In the genomic region with DNA sequence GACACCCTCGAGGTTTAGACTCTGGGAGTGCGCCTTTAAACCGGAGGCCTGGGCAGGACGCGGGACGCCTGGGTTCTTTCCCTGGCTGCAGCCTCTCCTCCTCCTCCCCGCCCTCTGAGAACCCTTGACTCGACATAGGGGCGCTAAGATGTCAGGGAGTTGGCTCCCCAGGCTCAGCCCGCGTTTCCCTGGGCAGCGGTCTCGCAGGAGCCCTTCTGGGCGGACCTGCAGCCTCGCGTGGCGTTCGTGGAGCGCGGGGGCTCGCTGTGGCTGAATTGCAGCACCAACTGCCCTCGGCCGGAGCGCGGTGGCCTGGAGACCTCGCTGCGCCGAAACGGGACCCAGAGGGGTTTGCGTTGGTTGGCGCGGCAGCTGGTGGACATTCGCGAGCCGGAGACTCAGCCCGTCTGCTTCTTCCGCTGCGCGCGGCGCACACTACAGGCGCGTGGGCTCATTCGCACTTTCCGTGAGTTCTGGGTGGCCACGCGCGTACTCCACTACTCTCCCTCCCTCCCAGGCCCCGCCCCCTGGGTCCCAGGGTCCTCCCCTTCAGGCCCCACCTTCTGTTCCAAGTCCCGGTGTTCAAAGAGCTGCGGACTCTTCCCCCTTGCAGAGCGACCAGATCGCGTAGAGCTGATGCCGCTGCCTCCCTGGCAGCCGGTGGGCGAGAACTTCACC, we compare ENCODE assay signal across 1 cellular context.
TF ChIP-seq lines count a peak whose summit lies in the region.

No MANE protein-coding gene starts in this region.

TF ChIP-seq in K562, 482 proteins besides CTCF, POLR2A, EP300 and RAD21 (continued from another document and continues in another):
- TF ChIP-seq, protein P1, sequence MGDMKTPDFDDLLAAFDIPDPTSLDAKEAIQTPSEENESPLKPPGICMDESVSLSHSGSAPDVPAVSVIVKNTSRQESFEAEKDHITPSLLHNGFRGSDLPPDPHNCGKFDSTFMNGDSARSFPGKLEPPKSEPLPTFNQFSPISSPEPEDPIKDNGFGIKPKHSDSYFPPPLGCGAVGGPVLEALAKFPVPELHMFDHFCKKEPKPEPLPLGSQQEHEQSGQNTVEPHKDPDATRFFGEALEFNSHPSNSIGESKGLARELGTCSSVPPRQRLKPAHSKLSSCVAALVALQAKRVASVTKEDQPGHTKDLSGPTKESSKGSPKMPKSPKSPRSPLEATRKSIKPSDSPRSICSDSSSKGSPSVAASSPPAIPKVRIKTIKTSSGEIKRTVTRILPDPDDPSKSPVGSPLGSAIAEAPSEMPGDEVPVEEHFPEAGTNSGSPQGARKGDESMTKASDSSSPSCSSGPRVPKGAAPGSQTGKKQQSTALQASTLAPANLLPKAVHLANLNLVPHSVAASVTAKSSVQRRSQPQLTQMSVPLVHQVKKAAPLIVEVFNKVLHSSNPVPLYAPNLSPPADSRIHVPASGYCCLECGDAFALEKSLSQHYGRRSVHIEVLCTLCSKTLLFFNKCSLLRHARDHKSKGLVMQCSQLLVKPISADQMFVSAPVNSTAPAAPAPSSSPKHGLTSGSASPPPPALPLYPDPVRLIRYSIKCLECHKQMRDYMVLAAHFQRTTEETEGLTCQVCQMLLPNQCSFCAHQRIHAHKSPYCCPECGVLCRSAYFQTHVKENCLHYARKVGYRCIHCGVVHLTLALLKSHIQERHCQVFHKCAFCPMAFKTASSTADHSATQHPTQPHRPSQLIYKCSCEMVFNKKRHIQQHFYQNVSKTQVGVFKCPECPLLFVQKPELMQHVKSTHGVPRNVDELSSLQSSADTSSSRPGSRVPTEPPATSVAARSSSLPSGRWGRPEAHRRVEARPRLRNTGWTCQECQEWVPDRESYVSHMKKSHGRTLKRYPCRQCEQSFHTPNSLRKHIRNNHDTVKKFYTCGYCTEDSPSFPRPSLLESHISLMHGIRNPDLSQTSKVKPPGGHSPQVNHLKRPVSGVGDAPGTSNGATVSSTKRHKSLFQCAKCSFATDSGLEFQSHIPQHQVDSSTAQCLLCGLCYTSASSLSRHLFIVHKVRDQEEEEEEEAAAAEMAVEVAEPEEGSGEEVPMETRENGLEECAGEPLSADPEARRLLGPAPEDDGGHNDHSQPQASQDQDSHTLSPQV (IDR thresholded peaks at IDR 0.05): no peak; the same call in 1 of the 2 replicates
- TF ChIP-seq, protein P2, sequence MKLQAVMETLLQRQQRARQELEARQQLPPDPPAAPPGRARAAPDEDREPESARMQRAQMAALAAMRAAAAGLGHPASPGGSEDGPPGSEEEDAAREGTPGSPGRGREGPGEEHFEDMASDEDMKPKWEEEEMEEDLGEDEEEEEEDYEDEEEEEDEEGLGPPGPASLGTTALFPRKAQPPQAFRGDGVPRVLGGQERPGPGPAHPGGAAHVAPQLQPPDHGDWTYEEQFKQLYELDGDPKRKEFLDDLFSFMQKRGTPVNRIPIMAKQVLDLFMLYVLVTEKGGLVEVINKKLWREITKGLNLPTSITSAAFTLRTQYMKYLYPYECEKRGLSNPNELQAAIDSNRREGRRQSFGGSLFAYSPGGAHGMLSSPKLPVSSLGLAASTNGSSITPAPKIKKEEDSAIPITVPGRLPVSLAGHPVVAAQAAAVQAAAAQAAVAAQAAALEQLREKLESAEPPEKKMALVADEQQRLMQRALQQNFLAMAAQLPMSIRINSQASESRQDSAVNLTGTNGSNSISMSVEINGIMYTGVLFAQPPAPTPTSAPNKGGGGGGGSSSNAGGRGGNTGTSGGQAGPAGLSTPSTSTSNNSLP (IDR thresholded peaks at IDR 0.05; ENCODE audit: borderline replicate concordance, low read depth, low read length): no peak
- TF ChIP-seq RHOXF2B (CRISPR knock-in tag; conservative IDR thresholded peaks at IDR 0.05): no peak
- no peak for TF ChIP-seq KLF10 (CRISPR knock-in tag; IDR thresholded peaks at IDR 0.05)
- TF ChIP-seq ZFX (CRISPR knock-in tag; IDR thresholded peaks at IDR 0.05): no peak; the same call in 1 of the 2 replicates
- TF ChIP-seq MTA1 (IDR thresholded peaks at IDR 0.05; ENCODE audit: borderline replicate concordance): no peak
- peak; percentile 95 for TF ChIP-seq SAFB (IDR thresholded peaks at IDR 0.05; ENCODE audit: borderline replicate concordance, low read depth, low read length)
- TF ChIP-seq NBN (IDR thresholded peaks at IDR 0.05; ENCODE audit: low read depth): no peak
- TF ChIP-seq PTTG1 (tag; IDR thresholded peaks at IDR 0.05; ENCODE audit: low read depth): no peak
- no peak for TF ChIP-seq SREBF1 (IDR thresholded peaks at IDR 0.05; ENCODE audit: borderline replicate concordance, low read depth, low read length)
- no peak for TF ChIP-seq ZNF655 (CRISPR knock-in tag; IDR thresholded peaks at IDR 0.05)
- TF ChIP-seq, protein P3, sequence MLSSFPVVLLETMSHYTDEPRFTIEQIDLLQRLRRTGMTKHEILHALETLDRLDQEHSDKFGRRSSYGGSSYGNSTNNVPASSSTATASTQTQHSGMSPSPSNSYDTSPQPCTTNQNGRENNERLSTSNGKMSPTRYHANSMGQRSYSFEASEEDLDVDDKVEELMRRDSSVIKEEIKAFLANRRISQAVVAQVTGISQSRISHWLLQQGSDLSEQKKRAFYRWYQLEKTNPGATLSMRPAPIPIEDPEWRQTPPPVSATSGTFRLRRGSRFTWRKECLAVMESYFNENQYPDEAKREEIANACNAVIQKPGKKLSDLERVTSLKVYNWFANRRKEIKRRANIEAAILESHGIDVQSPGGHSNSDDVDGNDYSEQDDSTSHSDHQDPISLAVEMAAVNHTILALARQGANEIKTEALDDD (IDR thresholded peaks at IDR 0.05): no peak
- no peak for TF ChIP-seq ZNF583 (CRISPR knock-in tag; IDR thresholded peaks at IDR 0.05)
- no peak for TF ChIP-seq KDM5B (IDR thresholded peaks at IDR 0.05; ENCODE audit: insufficient replicate concordance, low read depth, low read length)
- no peak for TF ChIP-seq SRSF7 (optimal IDR thresholded peaks at IDR 0.05; ENCODE audit: low read depth, low read length)
- TF ChIP-seq ELF4 (CRISPR knock-in tag; IDR thresholded peaks at IDR 0.05): no peak
- TF ChIP-seq ZNF121 (CRISPR knock-in tag; conservative IDR thresholded peaks at IDR 0.05): no peak
- no peak for TF ChIP-seq PHF20 (IDR thresholded peaks at IDR 0.05; ENCODE audit: partially characterized antibody)
- TF ChIP-seq, protein P4, sequence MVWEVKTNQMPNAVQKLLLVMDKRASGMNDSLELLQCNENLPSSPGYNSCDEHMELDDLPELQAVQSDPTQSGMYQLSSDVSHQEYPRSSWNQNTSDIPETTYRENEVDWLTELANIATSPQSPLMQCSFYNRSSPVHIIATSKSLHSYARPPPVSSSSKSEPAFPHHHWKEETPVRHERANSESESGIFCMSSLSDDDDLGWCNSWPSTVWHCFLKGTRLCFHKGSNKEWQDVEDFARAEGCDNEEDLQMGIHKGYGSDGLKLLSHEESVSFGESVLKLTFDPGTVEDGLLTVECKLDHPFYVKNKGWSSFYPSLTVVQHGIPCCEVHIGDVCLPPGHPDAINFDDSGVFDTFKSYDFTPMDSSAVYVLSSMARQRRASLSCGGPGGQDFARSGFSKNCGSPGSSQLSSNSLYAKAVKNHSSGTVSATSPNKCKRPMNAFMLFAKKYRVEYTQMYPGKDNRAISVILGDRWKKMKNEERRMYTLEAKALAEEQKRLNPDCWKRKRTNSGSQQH (CRISPR knock-in tag; IDR thresholded peaks at IDR 0.05): no peak
- TF ChIP-seq CUX1 (CRISPR knock-in tag; IDR thresholded peaks at IDR 0.05): no peak
- peak; percentile 53; the same call in 1 of the 2 replicates for TF ChIP-seq MXI1 (IDR thresholded peaks at IDR 0.05; ENCODE audit: low read depth, low read length)
- TF ChIP-seq, protein P5, sequence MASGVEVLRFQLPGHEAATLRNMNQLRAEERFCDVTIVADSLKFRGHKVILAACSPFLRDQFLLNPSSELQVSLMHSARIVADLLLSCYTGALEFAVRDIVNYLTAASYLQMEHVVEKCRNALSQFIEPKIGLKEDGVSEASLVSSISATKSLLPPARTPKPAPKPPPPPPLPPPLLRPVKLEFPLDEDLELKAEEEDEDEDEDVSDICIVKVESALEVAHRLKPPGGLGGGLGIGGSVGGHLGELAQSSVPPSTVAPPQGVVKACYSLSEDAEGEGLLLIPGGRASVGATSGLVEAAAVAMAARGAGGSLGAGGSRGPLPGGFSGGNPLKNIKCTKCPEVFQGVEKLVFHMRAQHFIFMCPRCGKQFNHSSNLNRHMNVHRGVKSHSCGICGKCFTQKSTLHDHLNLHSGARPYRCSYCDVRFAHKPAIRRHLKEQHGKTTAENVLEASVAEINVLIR (CRISPR knock-in tag; IDR thresholded peaks at IDR 0.05): no peak
- TF ChIP-seq ZNF668 (CRISPR knock-in tag; IDR thresholded peaks at IDR 0.05): no peak
- peak; percentile 61; the same call in 1 of the 2 replicates for TF ChIP-seq MAX (CRISPR knock-in tag; IDR thresholded peaks at IDR 0.05)
- TF ChIP-seq NR2C2 (CRISPR knock-in tag; IDR thresholded peaks at IDR 0.05): peak; percentile 49; the same call in 1 of the 2 replicates
- TF ChIP-seq NR2C2 (tag; IDR thresholded peaks at IDR 0.05): no peak
- no peak for TF ChIP-seq SMARCB1 (IDR thresholded peaks at IDR 0.05; ENCODE audit: insufficient read length, low read depth)
- no peak for TF ChIP-seq RBM17 (IDR thresholded peaks at IDR 0.05; ENCODE audit: borderline replicate concordance, low read depth, low read length)
- TF ChIP-seq, protein P6, sequence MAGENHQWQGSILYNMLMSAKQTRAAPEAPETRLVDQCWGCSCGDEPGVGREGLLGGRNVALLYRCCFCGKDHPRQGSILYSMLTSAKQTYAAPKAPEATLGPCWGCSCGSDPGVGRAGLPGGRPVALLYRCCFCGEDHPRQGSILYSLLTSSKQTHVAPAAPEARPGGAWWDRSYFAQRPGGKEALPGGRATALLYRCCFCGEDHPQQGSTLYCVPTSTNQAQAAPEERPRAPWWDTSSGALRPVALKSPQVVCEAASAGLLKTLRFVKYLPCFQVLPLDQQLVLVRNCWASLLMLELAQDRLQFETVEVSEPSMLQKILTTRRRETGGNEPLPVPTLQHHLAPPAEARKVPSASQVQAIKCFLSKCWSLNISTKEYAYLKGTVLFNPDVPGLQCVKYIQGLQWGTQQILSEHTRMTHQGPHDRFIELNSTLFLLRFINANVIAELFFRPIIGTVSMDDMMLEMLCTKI (IDR thresholded peaks at IDR 0.05; ENCODE audit: partially characterized antibody): no peak
- TF ChIP-seq KHSRP (IDR thresholded peaks at IDR 0.05): no peak
- no peak for TF ChIP-seq TFE3 (CRISPR knock-in tag; IDR thresholded peaks at IDR 0.05)
- TF ChIP-seq HOXB6 (CRISPR knock-in tag; IDR thresholded peaks at IDR 0.05; ENCODE audit: borderline replicate concordance): no peak
- TF ChIP-seq PTRF (tag; IDR thresholded peaks at IDR 0.05): no peak
- TF ChIP-seq MCM5 (IDR thresholded peaks at IDR 0.05; ENCODE audit: low read depth): no peak
- TF ChIP-seq ZNF232 (CRISPR knock-in tag; IDR thresholded peaks at IDR 0.05): no peak
- no peak for TF ChIP-seq ZKSCAN1 (IDR thresholded peaks at IDR 0.05; ENCODE audit: low read depth, low read length)
- no peak for TF ChIP-seq SIX5 (IDR thresholded peaks at IDR 0.05; ENCODE audit: borderline replicate concordance in 1 of 2, insufficient read depth in 1 of 2, low read depth in 1 of 2, low read length in 2 of 2)
- TF ChIP-seq ETV5 (CRISPR knock-in tag; IDR thresholded peaks at IDR 0.05; ENCODE audit: low read depth): no peak
- no peak for TF ChIP-seq HDAC8 (tag; IDR thresholded peaks at IDR 0.05)
